ENCODE assay signal across 8 cellular contexts in genomic region chr4:7101692-7102515, GRCh38. TPM values are rescaled to one million over a fixed set of nuclear protein-coding genes. Genes with fewer than 3 reads are reported as not detected.
DNase-seq lines count a peak whose midpoint lies in the region; ATAC-seq and TF ChIP-seq lines count a peak whose summit lies in the region.

No MANE protein-coding gene starts in this region.

- intact Hi-C loops in heart left ventricle (cut with DNase I) (loop anchor here in 5 of 10 donors (2.0 to 5.0 kb wide), 4 partner anchors 55 to 90 kb away; partner anchors contain the start of genes SORCS2 (in 1 of the 5) and TADA2B (in 1 of the 5)), posterior vena cava (cut with DNase I) (no loop called here)

- H3K4me3 ChIP-seq in adipocyte (ENCODE audit: low read length) (peak overlapping the region; percentile 85), heart left ventricle (peak overlapping the region in 11 of 12 donors; percentile 54 to 75 (median 66))

- in situ Hi-C loops in SK-MEL-5 (cut with HindIII; ENCODE audit: low pct_unique_long_range_greater_than_20kb, low sequenced_read_pairs), result no loop called here

- no peak for TF ChIP-seq POLR2A in heart left ventricle (IDR thresholded peaks at IDR 0.05)

- 21 to 24% (median 22%) methylated on average over 22 to 24 of the region's 24 CpGs for WGBS in heart left ventricle, 4 donors

- no peaks in the 10 kb centered on the region for H3K36me3 ChIP-seq in adipocyte (ENCODE audit: control insufficient read depth, insufficient read depth, low read length, severe bottlenecking)
- no peaks in the 10 kb centered on the region for H3K36me3 ChIP-seq in heart left ventricle

- peak overlapping the region in 6 of 12 donors; percentile 72 to 90 (median 88) for H3K27ac ChIP-seq in heart left ventricle

- peaks cover 19% of the 10 kb centered on the region for H3K4me1 ChIP-seq in adipocyte (ENCODE audit: control insufficient read depth, insufficient read depth, low read length)
- peaks cover 0 to 28% (median 16%) of the 10 kb centered on the region in 12 donors for H3K4me1 ChIP-seq in heart left ventricle

- H3K9ac ChIP-seq in adipocyte (ENCODE audit: low read length), result peak overlapping the region; percentile 14

- DNase-seq in DMS79 (lab: John Stamatoyannopoulos, UW) (peak; percentile 20), LHCN-M2 (ENCODE audit: low read depth) (peak; percentile 71), SK-MEL-5 (ENCODE audit: low read depth, low spot score) (peak; percentile 74), adipocyte (ENCODE audit: low read depth) (peak; percentile 86), heart left ventricle (peak; percentile 68 to 89 (median 75)), posterior vena cava (ENCODE audit: low spot score) (peak; percentile 91), cortex of kidney (lab: John Stamatoyannopoulos, UW) (no peak)

- ATAC-seq in GM21737 (IDR thresholded peaks at IDR 0.05; ENCODE audit: unreplicated experiment) (peak; percentile 69), heart left ventricle (peak; percentile 70 to 79 (median 76))

- TF ChIP-seq CTCF in heart left ventricle (IDR thresholded peaks at IDR 0.05), result peak; percentile 56 to 88 (median 73)

- H3K27me3 ChIP-seq in adipocyte (replicated peaks; ENCODE audit: control insufficient read depth, insufficient read depth, low read length) (peaks cover 8% of the 10 kb centered on the region), heart left ventricle (no peaks in the 10 kb centered on the region)

- H3K9me3 ChIP-seq in adipocyte (ENCODE audit: control insufficient read depth, low read length) (no peaks in the 10 kb centered on the region), heart left ventricle (no peaks in the 10 kb centered on the region)

RNA-seq across cellular contexts. Expression of gene GRPEL1, which starts 34.0 kb away (rescaled TPM):
- total RNA-seq in LHCN-M2 (2014; rRNA removed), result 40.2 and 56.1 TPM in 2 replicates
- polyA plus RNA-seq in LHCN-M2 (2012), result 53.4 TPM
- 69.6 and 70.6 TPM in 2 replicates for total RNA-seq in SK-MEL-5 (2014; rRNA removed; shearing (Covaris generic))
- 35.2 and 40.5 TPM in 2 replicates for polyA plus RNA-seq in SK-MEL-5 (2015; cell fraction: cytosol; rRNA removed)
- 11.1 and 15.6 TPM in 2 replicates for polyA plus RNA-seq in SK-MEL-5 (2015; cell fraction: nucleus; rRNA removed)
- total RNA-seq in heart left ventricle, result 10 to 100 TPM; 38.6 to 68.1 (median 55.4) TPM
- polyA plus RNA-seq in heart left ventricle, result 10 to 100 TPM; 43.7 to 70.8 TPM
- 10 to 100 TPM; 22.2 to 22.6 TPM for total RNA-seq in posterior vena cava

RNA-seq across cellular contexts. Expression of gene TADA2B, which starts 58.7 kb away (rescaled TPM):
- total RNA-seq in LHCN-M2 (2014; rRNA removed) (14.0 and 14.5 TPM in 2 replicates), heart left ventricle (10 to 100 TPM; 24.5 to 40.2 (median 30.8) TPM), posterior vena cava (10 to 100 TPM; 16.8 to 19.7 TPM)
- 9.0 TPM for polyA plus RNA-seq in LHCN-M2 (2012)
- 9.3 and 9.6 TPM in 2 replicates for total RNA-seq in SK-MEL-5 (2014; rRNA removed; shearing (Covaris generic))
- polyA plus RNA-seq in SK-MEL-5 (2015; cell fraction: cytosol; rRNA removed), result 13.6 and 17.6 TPM in 2 replicates
- 3.8 and 4.0 TPM in 2 replicates for polyA plus RNA-seq in SK-MEL-5 (2015; cell fraction: nucleus; rRNA removed)
- 10 to 100 TPM; 15.3 to 31.9 TPM for polyA plus RNA-seq in heart left ventricle
